Comparison of ENCODE assay signal across 35 cellular contexts in the genomic region with DNA sequence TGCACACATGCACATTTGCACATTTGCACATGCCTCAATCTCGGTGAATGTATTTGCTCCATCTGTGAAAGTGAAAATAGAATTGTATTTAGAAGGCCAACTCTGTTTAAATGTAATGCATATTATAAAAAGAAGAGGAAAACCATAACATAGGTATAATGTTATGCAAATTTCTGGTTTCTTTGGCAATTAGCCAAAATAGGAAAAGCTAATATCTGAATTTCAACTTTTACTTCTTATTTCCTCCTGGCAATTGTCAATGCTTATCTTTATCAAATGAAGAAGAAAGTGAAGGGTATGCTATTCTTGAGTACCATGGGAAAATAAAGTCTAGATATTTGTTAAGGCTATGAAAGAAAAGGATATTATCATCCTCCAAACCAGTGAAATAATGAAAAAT.
DNase-seq lines count a peak whose midpoint lies in the region; ATAC-seq, FAIRE-seq and TF ChIP-seq lines count a peak whose summit lies in the region.
"Had no signal": no experiment of that assay in that cellular context is flagged by ENCODE, and none has a peak within 500 bp of the region (broad histone marks: within the 10 kb centered on the region; RNA-seq: fewer than 3 reads in every experiment).

No MANE protein-coding gene starts in this region.

- intact Hi-C loops in K562 (cut with micrococcal nuclease), result no loop called here
- intact Hi-C loops in activated CD8-positive, alpha-beta T cell treated with anti-CD3 and anti-CD28 coated beads for 36 hours (cut with micrococcal nuclease), result no loop called here

- TF ChIP-seq RAD21 in Ishikawa (IDR thresholded peaks at IDR 0.05; ENCODE audit: low read depth) (no peak), K562 (CRISPR knock-in tag; conservative IDR thresholded peaks at IDR 0.05 in 1 of 2, IDR thresholded peaks at IDR 0.05 in 1 of 2) (no peak)

- 100% methylated on average over 1 of the region's 1 CpG for WGBS in K562 (ENCODE audit: insufficient coverage, low coverage, missing lambda C conversion rate)
- 87% methylated on average over 1 of the region's 1 CpG; no CpG with 5 or more reads in 1 of the 2 experiments for WGBS in endodermal cell (ENCODE audit: insufficient coverage in 1 of 2, insufficient read length in 1 of 2), 2 experiments

- no peak overlapping the region for H3K4me2 ChIP-seq in K562 (ENCODE audit: insufficient read depth, low read length)
- H3K4me2 ChIP-seq: A549; BLaER1; BLaER1 treated with 17β-estradiol and CSF1 and Interleukin-3, amounts not matched to agents 10 nM and 100 nM had no signal

- POLR2A ChIA-PET in K562 (lab: Yijun Ruan, JAX), result no interaction called here
- POLR2A ChIA-PET in activated CD8-positive, alpha-beta T cell treated with anti-CD3 and anti-CD28 coated beads for 36 hours (lab: Charles Lee), result interaction anchor here (1.2 kb wide), 1 partner anchor 358 kb away, joined by 3 read pairs; no protein-coding TSS in a partner anchor

- H3K4me1 ChIP-seq in K562 (replicated peaks in 1 of 2; ENCODE audit: control insufficient read depth in 2 of 2, insufficient read depth in 2 of 2, low read length in 2 of 2) (no peaks in the 10 kb centered on the region), endodermal cell (ENCODE audit: control insufficient read depth, insufficient read depth, low read length) (no peaks in the 10 kb centered on the region)
- H3K4me1 ChIP-seq: BLaER1, Caco-2 had no signal

- CTCF ChIA-PET in K562 (lab: Yijun Ruan, JAX; ENCODE audit: low intra/inter-chr PET ratio), result no interaction called here
- CTCF ChIA-PET in activated CD8-positive, alpha-beta T cell treated with anti-CD3 and anti-CD28 coated beads for 36 hours (lab: Charles Lee), result interaction anchor here (1.6 kb wide), 1 partner anchor 12 kb away, joined by 5 read pairs; no protein-coding TSS in a partner anchor

- ATAC-seq in K562 (no peak), GM18502 (IDR thresholded peaks at IDR 0.05; ENCODE audit: poor library complexity, unreplicated experiment) (no peak), HG03097 (IDR thresholded peaks at IDR 0.05; ENCODE audit: low FRiP score, unreplicated experiment) (no peak)
- ATAC-seq in activated CD8-positive, alpha-beta T cell treated with anti-CD3 and anti-CD28 coated beads for 36 hours, result no peak
- ATAC-seq: A549; CD8-positive, alpha-beta T cell had no signal

- TF ChIP-seq CTCF in K562 (IDR thresholded peaks at IDR 0.05 in 2 of 3, conservative IDR thresholded peaks at IDR 0.05 in 1 of 3; ENCODE audit: insufficient read depth in 2 of 3, low read depth in 1 of 3, low read length in 3 of 3) (no peak), endodermal cell (conservative IDR thresholded peaks at IDR 0.05) (peak; percentile 3)
- TF ChIP-seq CTCF in activated CD8-positive, alpha-beta T cell treated with anti-CD3 and anti-CD28 coated beads for 36 hours (IDR thresholded peaks at IDR 0.05), result no peak

- no peak for TF ChIP-seq POLR2A in K562 (conservative IDR thresholded peaks at IDR 0.05)

- H3K9me3 Mint-ChIP-seq in endodermal cell, result no peaks in the 10 kb centered on the region
- H3K9me3 Mint-ChIP-seq in activated CD8-positive, alpha-beta T cell treated with anti-CD3 and anti-CD28 coated beads for 36 hours, result no peaks in the 10 kb centered on the region
- H3K9me3 Mint-ChIP-seq: CD4-positive, alpha-beta memory T cell; CD4-positive, alpha-beta T cell; CD8-positive, alpha-beta memory T cell; CD8-positive, alpha-beta T cell had no signal

- BruUV-seq in K562 (replicated peaks; lab: Mats Ljungman, UMichigan), result no TSS peak

- no peaks in the 10 kb centered on the region for H4K20me1 ChIP-seq in K562 (replicated peaks; ENCODE audit: control insufficient read depth, insufficient read depth, low read length)
- H4K20me1 ChIP-seq: BLaER1; BLaER1 treated with 17β-estradiol and CSF1 and Interleukin-3, amounts not matched to agents 10 nM and 100 nM had no signal

- H2AFZ ChIP-seq in K562 (ENCODE audit: low read depth, low read length), result no peak overlapping the region

- H3K36me3 Mint-ChIP-seq in endodermal cell (ENCODE audit: low read depth), result no peaks in the 10 kb centered on the region
- peaks cover 32% of the 10 kb centered on the region for H3K36me3 Mint-ChIP-seq in activated CD8-positive, alpha-beta T cell treated with anti-CD3 and anti-CD28 coated beads for 36 hours (ENCODE audit: low read depth)
- H3K36me3 Mint-ChIP-seq: CD14-positive monocyte had no signal

- no peak overlapping the region for H3K4me3 ChIP-seq in K562
- no peak overlapping the region for H3K4me3 ChIP-seq in endodermal cell (ENCODE audit: low read length)
- H3K4me3 ChIP-seq: A549; BLaER1; BLaER1 treated with 17β-estradiol and CSF1 and Interleukin-3, amounts not matched to agents 10 nM and 100 nM had no signal

- TF ChIP-seq EP300 in Ishikawa (IDR thresholded peaks at IDR 0.05; ENCODE audit: borderline replicate concordance), result no peak
- no peak for TF ChIP-seq EP300 in K562 (IDR thresholded peaks at IDR 0.05; ENCODE audit: low read length)

- no peaks in the 10 kb centered on the region for H3K9me1 ChIP-seq in K562 (ENCODE audit: control insufficient read depth, insufficient read depth, low read length)

- no peaks in the 10 kb centered on the region for H3K79me2 ChIP-seq in K562 (ENCODE audit: control insufficient read depth, insufficient read depth, low read length)

- no peak overlapping the region for H3K27ac Mint-ChIP-seq in endodermal cell
- no peak overlapping the region for H3K27ac Mint-ChIP-seq in activated CD8-positive, alpha-beta T cell treated with anti-CD3 and anti-CD28 coated beads for 36 hours
- H3K27ac Mint-ChIP-seq: B cell; CD14-positive monocyte; CD4-positive, alpha-beta memory T cell; CD4-positive, alpha-beta T cell; CD4-positive, CD25-positive, alpha-beta regulatory T cell; CD8-positive, alpha-beta T cell had no signal

- H3K27ac ChIP-seq in K562 (ENCODE audit: extremely low read depth, low read depth, low read length), result no peak overlapping the region
- no peak overlapping the region for H3K27ac ChIP-seq in endodermal cell (ENCODE audit: low read depth, low read length)
- H3K27ac ChIP-seq: 22Rv1; A549; BLaER1; BLaER1 treated with 17β-estradiol and CSF1 and Interleukin-3, amounts not matched to agents 10 nM and 100 nM; C4-2B had no signal

- H3K27me3 Mint-ChIP-seq in endodermal cell (ENCODE audit: insufficient read depth), result no peaks in the 10 kb centered on the region
- no peaks in the 10 kb centered on the region for H3K27me3 Mint-ChIP-seq in activated CD8-positive, alpha-beta T cell treated with anti-CD3 and anti-CD28 coated beads for 36 hours
- H3K27me3 Mint-ChIP-seq: B cell; CD4-positive, alpha-beta memory T cell; CD4-positive, alpha-beta T cell; CD4-positive, CD25-positive, alpha-beta regulatory T cell; CD8-positive, alpha-beta memory T cell had no signal

- H3K4me1 Mint-ChIP-seq in endodermal cell, result no peaks in the 10 kb centered on the region
- H3K4me1 Mint-ChIP-seq in activated CD8-positive, alpha-beta T cell treated with anti-CD3 and anti-CD28 coated beads for 36 hours (ENCODE audit: low read depth), result no peaks in the 10 kb centered on the region
- H3K4me1 Mint-ChIP-seq: B cell; CD14-positive monocyte; CD8-positive, alpha-beta memory T cell had no signal

- H3K9ac ChIP-seq in K562 (ENCODE audit: insufficient read depth in 1 of 2, low read depth in 2 of 2, low read length in 2 of 2), result no peak overlapping the region
- no peak overlapping the region for H3K9ac ChIP-seq in endodermal cell (ENCODE audit: extremely low read depth, low read length, poor library complexity, severe bottlenecking)
- H3K9ac ChIP-seq: BLaER1; BLaER1 treated with 17β-estradiol and CSF1 and Interleukin-3, amounts not matched to agents 10 nM and 100 nM had no signal

- H3K4me3 Mint-ChIP-seq in endodermal cell, result no peak overlapping the region
- H3K4me3 Mint-ChIP-seq in activated CD8-positive, alpha-beta T cell treated with anti-CD3 and anti-CD28 coated beads for 36 hours, result no peak overlapping the region
- H3K4me3 Mint-ChIP-seq: B cell; CD14-positive monocyte; CD4-positive, alpha-beta memory T cell; CD4-positive, alpha-beta T cell; CD4-positive, CD25-positive, alpha-beta regulatory T cell; CD8-positive, alpha-beta memory T cell; CD8-positive, alpha-beta T cell had no signal

- DNase-seq in K562 (ENCODE audit: extremely low read depth in 1 of 4, low spot score in 3 of 4) (no peak), endodermal cell (no peak)
- DNase-seq in activated CD8-positive, alpha-beta T cell treated with anti-CD3 and anti-CD28 coated beads for 36 hours, result no peak
- DNase-seq: 8988T; ACHN; AML-193; BE2C; C1 segment of cervical spinal cord; Caco-2; Calu3; CD4-positive, alpha-beta memory T cell; CD4-positive, alpha-beta T cell; CD4-positive, CD25-positive, alpha-beta regulatory T cell; CD8-positive, alpha-beta memory T cell; CD8-positive, alpha-beta T cell; COR-L47; DMS 273 treated with DMSO at 0.1 percent for 48 hours; DMS153; DMS53; DMS79; DMS79 treated with DMSO at 0.1 percent for 48 hours; DND-41; EL had no signal

- no peaks in the 10 kb centered on the region for H3K9me3 ChIP-seq in K562 (replicated peaks; ENCODE audit: control insufficient read depth, insufficient read depth, low read depth, low read length)
- H3K9me3 ChIP-seq in endodermal cell (ENCODE audit: control insufficient read depth, low read length), result no peaks in the 10 kb centered on the region
- H3K9me3 ChIP-seq: A549; BE2C; BLaER1; BLaER1 treated with 17β-estradiol and CSF1 and Interleukin-3, amounts not matched to agents 10 nM and 100 nM; Caco-2 had no signal

- H3K27me3 ChIP-seq in K562 (ENCODE audit: control insufficient read depth in 2 of 2, insufficient read depth in 2 of 2, low read length in 2 of 2), result no peaks in the 10 kb centered on the region
- no peaks in the 10 kb centered on the region for H3K27me3 ChIP-seq in endodermal cell (ENCODE audit: control insufficient read depth, insufficient read depth, low read length, poor library complexity, severe bottlenecking)
- H3K27me3 ChIP-seq: BE2C; BLaER1; BLaER1 treated with 17β-estradiol and CSF1 and Interleukin-3, amounts not matched to agents 10 nM and 100 nM had no signal

- H3K36me3 ChIP-seq in K562 (ENCODE audit: control insufficient read depth, insufficient read depth, low read length), result peaks cover 35% of the 10 kb centered on the region
- H3K36me3 ChIP-seq in endodermal cell (ENCODE audit: control insufficient read depth, insufficient read depth, low read length), result no peaks in the 10 kb centered on the region
- H3K36me3 ChIP-seq: BE2C, BLaER1 had no signal

- FAIRE-seq in K562 (lab: Jason Lieb, UNC), result no peak
- FAIRE-seq: A204.1, A549, D721Med had no signal

- in situ Hi-C loops in K562 (cut with MboI), result no loop called here

TF ChIP-seq in K562, 482 proteins besides CTCF, POLR2A, EP300 and RAD21 (continues in another document):
- TF ChIP-seq ELF4 (CRISPR knock-in tag; IDR thresholded peaks at IDR 0.05) (no peak), ARID2 (IDR thresholded peaks at IDR 0.05) (no peak)
